2 cellular contexts compared by ENCODE assay signal in the genomic region with DNA sequence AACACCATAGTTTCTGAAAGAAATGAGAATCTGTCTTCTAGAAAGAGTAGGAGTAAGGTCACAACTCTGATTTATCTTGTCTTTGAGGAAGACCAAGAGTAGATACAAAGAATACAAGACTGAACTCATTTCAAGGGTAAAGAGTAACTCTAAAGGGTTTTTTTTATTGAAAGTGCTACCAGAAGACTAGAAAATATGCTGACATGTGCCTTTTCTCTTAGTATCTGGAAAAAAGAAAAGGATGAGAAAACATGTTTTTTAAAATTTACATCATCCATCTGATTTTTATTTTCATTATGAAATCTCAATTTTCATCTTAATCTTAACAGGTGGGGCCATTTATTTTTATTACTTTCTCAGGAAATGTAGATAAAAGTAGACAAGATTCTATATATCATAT.
TF ChIP-seq lines count a peak whose summit lies in the region.

No MANE protein-coding gene starts in this region.

TF ChIP-seq in HCT116, 20 proteins besides CTCF, POLR2A, EP300 and RAD21:
- no peak for TF ChIP-seq SP1 (IDR thresholded peaks at IDR 0.05; ENCODE audit: low read depth)
- TF ChIP-seq CEBPB (IDR thresholded peaks at IDR 0.05; ENCODE audit: low read depth) = no peak
- TF ChIP-seq, protein P1, sequence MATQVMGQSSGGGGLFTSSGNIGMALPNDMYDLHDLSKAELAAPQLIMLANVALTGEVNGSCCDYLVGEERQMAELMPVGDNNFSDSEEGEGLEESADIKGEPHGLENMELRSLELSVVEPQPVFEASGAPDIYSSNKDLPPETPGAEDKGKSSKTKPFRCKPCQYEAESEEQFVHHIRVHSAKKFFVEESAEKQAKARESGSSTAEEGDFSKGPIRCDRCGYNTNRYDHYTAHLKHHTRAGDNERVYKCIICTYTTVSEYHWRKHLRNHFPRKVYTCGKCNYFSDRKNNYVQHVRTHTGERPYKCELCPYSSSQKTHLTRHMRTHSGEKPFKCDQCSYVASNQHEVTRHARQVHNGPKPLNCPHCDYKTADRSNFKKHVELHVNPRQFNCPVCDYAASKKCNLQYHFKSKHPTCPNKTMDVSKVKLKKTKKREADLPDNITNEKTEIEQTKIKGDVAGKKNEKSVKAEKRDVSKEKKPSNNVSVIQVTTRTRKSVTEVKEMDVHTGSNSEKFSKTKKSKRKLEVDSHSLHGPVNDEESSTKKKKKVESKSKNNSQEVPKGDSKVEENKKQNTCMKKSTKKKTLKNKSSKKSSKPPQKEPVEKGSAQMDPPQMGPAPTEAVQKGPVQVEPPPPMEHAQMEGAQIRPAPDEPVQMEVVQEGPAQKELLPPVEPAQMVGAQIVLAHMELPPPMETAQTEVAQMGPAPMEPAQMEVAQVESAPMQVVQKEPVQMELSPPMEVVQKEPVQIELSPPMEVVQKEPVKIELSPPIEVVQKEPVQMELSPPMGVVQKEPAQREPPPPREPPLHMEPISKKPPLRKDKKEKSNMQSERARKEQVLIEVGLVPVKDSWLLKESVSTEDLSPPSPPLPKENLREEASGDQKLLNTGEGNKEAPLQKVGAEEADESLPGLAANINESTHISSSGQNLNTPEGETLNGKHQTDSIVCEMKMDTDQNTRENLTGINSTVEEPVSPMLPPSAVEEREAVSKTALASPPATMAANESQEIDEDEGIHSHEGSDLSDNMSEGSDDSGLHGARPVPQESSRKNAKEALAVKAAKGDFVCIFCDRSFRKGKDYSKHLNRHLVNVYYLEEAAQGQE (IDR thresholded peaks at IDR 0.05; ENCODE audit: low read depth) = no peak
TF ChIP-seq in HCT116: peak in this region for 0.

TF ChIP-seq in H1, 55 proteins besides CTCF, POLR2A, EP300 and RAD21:
- TF ChIP-seq MAFK (IDR thresholded peaks at IDR 0.05; ENCODE audit: low read depth, low read length) (peak; percentile 43; the same call in 1 of the 2 replicates), SP4 (IDR thresholded peaks at IDR 0.05; ENCODE audit: low read length) (no peak)
